9 cellular contexts compared by ENCODE assay signal in the genomic region with DNA sequence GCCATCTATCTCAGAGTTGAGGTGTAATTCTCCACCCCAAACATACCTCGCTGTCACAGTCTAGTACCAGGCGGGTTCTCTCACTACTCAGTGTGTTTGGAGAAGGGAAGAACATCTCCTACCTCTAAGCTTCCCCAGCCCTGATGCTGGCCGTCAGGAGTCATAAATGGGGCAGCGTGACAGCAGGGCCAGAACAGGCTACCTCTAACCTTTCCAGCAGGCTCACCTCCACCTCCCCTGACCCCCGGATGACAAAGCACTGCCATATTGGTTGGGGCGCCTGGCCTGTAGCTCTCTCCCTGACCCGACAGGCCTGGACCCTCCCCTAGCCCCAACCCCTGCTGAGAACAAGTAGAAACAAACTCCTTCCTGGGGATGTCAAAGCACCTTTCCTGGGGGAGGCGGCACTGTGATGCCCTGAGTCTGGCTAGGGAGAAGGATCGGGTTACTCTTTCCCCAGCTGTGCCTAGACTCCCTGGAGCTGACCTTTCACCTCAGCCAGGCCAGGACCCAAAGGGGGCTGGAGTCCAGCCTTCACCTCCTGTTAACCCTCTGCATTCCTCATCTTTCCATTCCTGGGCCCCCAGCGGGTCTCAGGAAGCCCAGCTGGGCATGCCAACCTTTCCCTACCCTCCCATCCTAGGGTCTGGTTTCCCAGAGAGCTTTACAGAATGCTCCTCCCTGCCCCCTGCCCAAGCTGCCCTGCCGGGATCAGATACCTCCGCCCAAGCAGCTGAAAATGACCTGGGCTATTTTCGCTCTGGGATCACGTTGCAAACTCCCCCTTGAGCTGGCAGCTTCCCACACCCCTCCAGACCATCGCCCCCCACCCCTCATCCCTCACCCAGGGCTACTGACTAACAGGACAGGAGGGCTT. TPM values are rescaled to one million over a fixed set of nuclear protein-coding genes. Genes with fewer than 3 reads are reported as not detected.
A peak's percentile ranks its signal among the peaks of the same experiment; 100 is the strongest.
DNase-seq lines count a peak whose midpoint lies in the region; ATAC-seq, FAIRE-seq and TF ChIP-seq lines count a peak whose summit lies in the region.
"Had no signal": no experiment of that assay in that cellular context is flagged by ENCODE, and none has a peak within 500 bp of the region (broad histone marks: within the 10 kb centered on the region; RNA-seq: fewer than 3 reads in every experiment).

No MANE protein-coding gene starts in this region.

- H3K36me3 ChIP-seq in bronchial epithelial cell (ENCODE audit: control insufficient read depth, insufficient read depth, low read length) (peaks cover 16% of the 10 kb centered on the region), thymus (ENCODE audit: control insufficient read depth, insufficient read depth) (no peaks in the 10 kb centered on the region)

- H3K27me3 ChIP-seq in bronchial epithelial cell (ENCODE audit: control insufficient read depth, insufficient read depth, low read length) (no peaks in the 10 kb centered on the region), thymus (ENCODE audit: control insufficient read depth, insufficient read depth) (no peaks in the 10 kb centered on the region)

- TF ChIP-seq CTCF in bronchial epithelial cell (IDR thresholded peaks at IDR 0.05; ENCODE audit: insufficient read depth, low read length, severe bottlenecking) = no peak

- ATAC-seq in memory B cell (ENCODE audit: low read depth) = no peak
- ATAC-seq in GM18517 (IDR thresholded peaks at IDR 0.05; ENCODE audit: unreplicated experiment) = no peak

- H3K9me3 Mint-ChIP-seq in T-helper 1 cell treated with Interleukin-12 subunit alpha and Interleukin-12 subunit beta and Interleukin-4 antibody, amounts not matched to agents 30 μg/mL and 1 μg/mL, for 36 hours = no peaks in the 10 kb centered on the region
- no peaks in the 10 kb centered on the region for H3K9me3 Mint-ChIP-seq in memory B cell

- peaks cover 29% of the 10 kb centered on the region for H3K4me1 ChIP-seq in thymus (ENCODE audit: control insufficient read depth, insufficient read depth, low read length)

- H3K4me3 ChIP-seq in bronchial epithelial cell (ENCODE audit: low read depth, low read length) = no peak overlapping the region
- no peak overlapping the region for H3K4me3 ChIP-seq in thymus (ENCODE audit: low read length)

- peaks cover 13% of the 10 kb centered on the region for H3K27me3 Mint-ChIP-seq in T-helper 1 cell treated with Interleukin-12 subunit alpha and Interleukin-12 subunit beta and Interleukin-4 antibody, amounts not matched to agents 30 μg/mL and 1 μg/mL, for 36 hours (ENCODE audit: low read depth)
- H3K27me3 Mint-ChIP-seq in memory B cell = no peaks in the 10 kb centered on the region

- no peaks in the 10 kb centered on the region for H3K9me3 ChIP-seq in thymus (ENCODE audit: control insufficient read depth)

- H3K27ac Mint-ChIP-seq in T-helper 1 cell treated with Interleukin-12 subunit alpha and Interleukin-12 subunit beta and Interleukin-4 antibody, amounts not matched to agents 30 μg/mL and 1 μg/mL, for 36 hours = peak overlapping the region; percentile 68
- H3K27ac Mint-ChIP-seq in memory B cell = peak overlapping the region; percentile 86

- H3K4me1 Mint-ChIP-seq in T-helper 1 cell treated with Interleukin-12 subunit alpha and Interleukin-12 subunit beta and Interleukin-4 antibody, amounts not matched to agents 30 μg/mL and 1 μg/mL, for 36 hours (ENCODE audit: low read depth) = peaks cover 29% of the 10 kb centered on the region
- H3K4me1 Mint-ChIP-seq in memory B cell = peaks cover 28% of the 10 kb centered on the region

- peak overlapping the region; percentile 73 for H3K4me3 Mint-ChIP-seq in T-helper 1 cell treated with Interleukin-12 subunit alpha and Interleukin-12 subunit beta and Interleukin-4 antibody, amounts not matched to agents 30 μg/mL and 1 μg/mL, for 36 hours
- peak overlapping the region; percentile 85 for H3K4me3 Mint-ChIP-seq in memory B cell

- WGBS in thymus = 95% methylated on average over 15 of the region's 15 CpGs

- no peak for FAIRE-seq in bronchial epithelial cell (lab: Jason Lieb, UNC)
- FAIRE-seq: endometrium had no signal

- H3K27ac ChIP-seq in thymus (ENCODE audit: low read depth) = peak overlapping the region; percentile 64

- H3K36me3 Mint-ChIP-seq in T-helper 1 cell treated with Interleukin-12 subunit alpha and Interleukin-12 subunit beta and Interleukin-4 antibody, amounts not matched to agents 30 μg/mL and 1 μg/mL, for 36 hours (ENCODE audit: low read depth) = peaks cover 15% of the 10 kb centered on the region
- peaks cover 2% of the 10 kb centered on the region for H3K36me3 Mint-ChIP-seq in memory B cell

- DNase-seq in T-helper 1 cell (no peak), bronchial epithelial cell (ENCODE audit: low read depth) (peak; percentile 13), memory B cell (ENCODE audit: low spot score in 2 of 2) (no peak), retina (no peak), SHP77 treated with DMSO at 0.1 percent for 48 hours (lab: John Stamatoyannopoulos, UW) (no peak)

RNA-seq across cellular contexts. Expression of a gene that starts 34.2 kb away (rescaled TPM):
- total RNA-seq in bronchial epithelial cell = 5.0 and 14.6 TPM in 2 replicates
- 22.6 TPM for polyA plus RNA-seq in thymus
